In the genomic region with DNA sequence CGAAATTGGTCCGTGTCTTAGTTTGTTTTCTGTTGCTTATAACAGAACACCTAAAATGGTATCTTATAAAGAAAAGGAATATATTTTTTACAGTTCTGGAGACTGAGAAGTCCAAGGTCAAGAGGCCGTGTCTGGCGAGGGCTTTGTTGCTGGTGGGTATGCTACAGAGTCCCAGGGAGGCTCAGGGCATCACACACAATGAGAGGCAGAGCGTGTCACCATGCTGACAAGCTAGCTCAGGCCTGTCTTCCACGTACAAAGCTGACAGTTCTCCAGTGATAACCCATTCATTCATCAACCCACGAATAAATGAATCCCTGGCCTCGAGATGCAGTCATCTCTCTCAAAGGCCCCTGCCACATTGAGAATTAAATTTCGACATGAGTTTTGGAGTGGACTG, we compare ENCODE assay signal across 14 cellular contexts. TPM values are rescaled to one million over a fixed set of nuclear protein-coding genes. Genes with fewer than 3 reads are reported as not detected.
A peak's percentile ranks its signal among the peaks of the same experiment; 100 is the strongest.
DNase-seq lines count a peak whose midpoint lies in the region; ATAC-seq and TF ChIP-seq lines count a peak whose summit lies in the region.
"Had no signal": no experiment of that assay in that cellular context is flagged by ENCODE, and none has a peak within 500 bp of the region (broad histone marks: within the 10 kb centered on the region; RNA-seq: fewer than 3 reads in every experiment).

No MANE protein-coding gene starts in this region.

- H3K4me1 ChIP-seq in mesodermal cell (ENCODE audit: control insufficient read depth, insufficient read depth, low read length, poor library complexity, severe bottlenecking) = peaks cover 9% of the 10 kb centered on the region
- H3K4me1 ChIP-seq: psoas muscle, transverse colon had no signal

- H3K27ac Mint-ChIP-seq in Calu3 (ENCODE audit: unreplicated experiment) = peak overlapping the region; percentile 56
- H3K27ac Mint-ChIP-seq in T-helper 17 cell = peak overlapping the region; percentile 3
- H3K27ac Mint-ChIP-seq: IgD-negative memory B cell had no signal

- CTCF ChIA-PET in Calu3 (lab: Charles Lee) = interaction anchor here (1.0 kb wide), 1 partner anchor 20 kb away, joined by 3 read pairs; no protein-coding TSS in a partner anchor

- H3K4me1 Mint-ChIP-seq in Calu3 (ENCODE audit: low read depth, unreplicated experiment) (no peaks in the 10 kb centered on the region), T-helper 17 cell (peaks cover 2% of the 10 kb centered on the region)
- H3K4me1 Mint-ChIP-seq: IgD-negative memory B cell had no signal

- H3K36me3 Mint-ChIP-seq in Calu3 (ENCODE audit: insufficient read depth, unreplicated experiment) (no peaks in the 10 kb centered on the region), T-helper 17 cell (ENCODE audit: low read depth) (no peaks in the 10 kb centered on the region)
- H3K36me3 Mint-ChIP-seq: IgD-negative memory B cell had no signal

- no peaks in the 10 kb centered on the region for H3K27me3 Mint-ChIP-seq in Calu3 (ENCODE audit: unreplicated experiment)
- no peaks in the 10 kb centered on the region for H3K27me3 Mint-ChIP-seq in T-helper 17 cell
- H3K27me3 Mint-ChIP-seq: IgD-negative memory B cell had no signal

- H3K36me3 ChIP-seq in mesodermal cell (ENCODE audit: control insufficient read depth, insufficient read depth, low read length) = peaks cover 19% of the 10 kb centered on the region
- H3K36me3 ChIP-seq: transverse colon had no signal

- no peaks in the 10 kb centered on the region for H3K9me3 ChIP-seq in T-helper 17 cell (ENCODE audit: control insufficient read depth, low read length, poor library complexity, severe bottlenecking)
- no peaks in the 10 kb centered on the region for H3K9me3 ChIP-seq in mesodermal cell (ENCODE audit: control insufficient read depth, low read length)
- H3K9me3 ChIP-seq: mucosa of descending colon, psoas muscle, transverse colon had no signal

- no peaks in the 10 kb centered on the region for H3K9me3 Mint-ChIP-seq in Calu3 (ENCODE audit: low read depth, unreplicated experiment)
- H3K9me3 Mint-ChIP-seq: IgD-negative memory B cell had no signal

- intact Hi-C loops in Calu3 (cut with micrococcal nuclease; ENCODE audit: unreplicated experiment) = no loop called here

- no peak overlapping the region for H3K4me3 ChIP-seq in mesodermal cell (ENCODE audit: extremely low read depth, insufficient read depth, low read length, poor library complexity, severe bottlenecking)
- H3K4me3 ChIP-seq: mucosa of descending colon, psoas muscle, transverse colon had no signal

- H3K4me3 Mint-ChIP-seq in Calu3 (ENCODE audit: low read depth, unreplicated experiment) (no peak overlapping the region), T-helper 17 cell (no peak overlapping the region)
- H3K4me3 Mint-ChIP-seq: IgD-negative memory B cell had no signal

- no peak for DNase-seq in Calu3
- DNase-seq in T-helper 17 cell = no peak
- DNase-seq in SKM-1 (lab: John Stamatoyannopoulos, UW; ENCODE audit: unreplicated experiment) = no peak
- DNase-seq: glutamatergic neuron, mucosa of descending colon, NCI-H1048, NCI-H2171 treated with DMSO at 0.1 percent for 48 hours, psoas muscle, transverse colon had no signal

- TF ChIP-seq CTCF in Calu3 (IDR thresholded peaks at IDR 0.05; ENCODE audit: unreplicated experiment) = no peak

- peak overlapping the region; percentile 29 for H3K27ac ChIP-seq in mesodermal cell (ENCODE audit: low read depth, low read length, severe bottlenecking)
- H3K27ac ChIP-seq: psoas muscle, transverse colon had no signal

- BruUV-seq in Calu3 (replicated peaks; lab: Mats Ljungman, UMichigan) = TSS peak; percentile 65

- peak; percentile 6 for ATAC-seq in GM19452 (IDR thresholded peaks at IDR 0.05; ENCODE audit: unreplicated experiment)
- ATAC-seq in T-helper 17 cell = no peak
- no peak for ATAC-seq in GM19463 (IDR thresholded peaks at IDR 0.05; ENCODE audit: unreplicated experiment)
- ATAC-seq in HG02642 (IDR thresholded peaks at IDR 0.05; ENCODE audit: poor library complexity, unreplicated experiment) = no peak
- ATAC-seq: psoas muscle had no signal

- WGBS in mesodermal cell (ENCODE audit: insufficient coverage in 2 of 2), 2 experiments = 96 to 97% methylated on average over 5 to 6 of the region's 9 CpGs

RNA-seq across cellular contexts. Expression of a gene that starts 56.7 kb away (rescaled TPM):
- total RNA-seq in Calu3 (2022) = 53.6 and 57.9 TPM in 2 replicates
- total RNA-seq in T-helper 17 cell = 10 to 100 TPM; 50.0 to 52.7 TPM
- polyA plus RNA-seq in mesodermal cell (2013, experiment 1 of 2) = 20.2 TPM
- polyA plus RNA-seq in mesodermal cell (2013, experiment 2 of 2) = 20.6 TPM
